8 cellular contexts compared by ENCODE assay signal in genomic region chr20:49775229-49775693, GRCh38. TPM values are rescaled to one million over a fixed set of nuclear protein-coding genes. Genes with fewer than 3 reads are reported as not detected.
DNase-seq lines count a peak whose midpoint lies in the region; ATAC-seq and TF ChIP-seq lines count a peak whose summit lies in the region.

No MANE protein-coding gene starts in this region.

- intact Hi-C loops in stomach (cut with DNase I; ENCODE audit: low total_unique reads): no loop called here

- H3K4me3 ChIP-seq in hepatocyte (no peak overlapping the region), stomach (no peak overlapping the region)

- H3K9me2 ChIP-seq in hepatocyte (replicated peaks; ENCODE audit: insufficient read depth): no peaks in the 10 kb centered on the region

- no peak for ATAC-seq in HG03159 (IDR thresholded peaks at IDR 0.05; ENCODE audit: unreplicated experiment)

- H3K4me1 ChIP-seq in hepatocyte (ENCODE audit: insufficient read depth) (peaks cover 13% of the 10 kb centered on the region), stomach (peaks cover 33 to 61% (median 42%) of the 10 kb centered on the region in 4 donors)

- H4K20me1 ChIP-seq in hepatocyte (ENCODE audit: insufficient read depth, poor library complexity, severe bottlenecking): no peaks in the 10 kb centered on the region

- no peak for TF ChIP-seq CTCF in hepatocyte (IDR thresholded peaks at IDR 0.05; ENCODE audit: poor library complexity)
- TF ChIP-seq CTCF in stomach (IDR thresholded peaks at IDR 0.05): no peak

- H3K36me3 ChIP-seq in hepatocyte (replicated peaks; ENCODE audit: insufficient read depth, low read depth) (no peaks in the 10 kb centered on the region), stomach (no peaks in the 10 kb centered on the region)

- TF ChIP-seq EP300 in stomach (IDR thresholded peaks at IDR 0.05): no peak

- no peak overlapping the region for H2AFZ ChIP-seq in hepatocyte

- H3K27me3 ChIP-seq in hepatocyte: no peaks in the 10 kb centered on the region
- H3K27me3 ChIP-seq in stomach: no peaks in the 10 kb centered on the region

- 75% methylated on average over 5 of the region's 5 CpGs for WGBS in hepatocyte (ENCODE audit: low lambda C conversion rate, missing lambda C conversion rate)
- WGBS in stomach, 5 donors: 17 to 47% (median 32%) methylated on average over 4 to 5 of the region's 5 CpGs

- peak overlapping the region; percentile 74 for H3K27ac ChIP-seq in hepatocyte
- peak overlapping the region; percentile 70 to 90 (median 85) for H3K27ac ChIP-seq in stomach

- DNase-seq in HT-29 (ENCODE audit: low spot score) (peak; percentile 96), T1000 (lab: John Stamatoyannopoulos, UW) (peak; percentile 34), hepatocyte (ENCODE audit: low spot score) (peak; percentile 70), stomach (peak; percentile 84), NCI-H1048 (lab: John Stamatoyannopoulos, UW) (no peak), pons (ENCODE audit: low spot score) (no peak)
- no peak for DNase-seq in activated CD4-positive, CD25-positive, alpha-beta regulatory T cell (lab: John Stamatoyannopoulos, UW)

- no peak for TF ChIP-seq POLR2A in stomach (IDR thresholded peaks at IDR 0.05)

- no peak overlapping the region for H3K4me2 ChIP-seq in hepatocyte

- H3K79me2 ChIP-seq in hepatocyte: no peaks in the 10 kb centered on the region

- H3K9me3 ChIP-seq in hepatocyte (ENCODE audit: low read depth) (no peaks in the 10 kb centered on the region), stomach (no peaks in the 10 kb centered on the region)

RNA-seq across cellular contexts. Expression of gene SLC9A8, which starts 37.4 kb away (rescaled TPM):
- 27.4 and 39.9 TPM in 2 replicates for total RNA-seq in HT-29 (2014; rRNA removed; shearing (Covaris generic))
- total RNA-seq in hepatocyte (6.7 and 10.4 TPM in 2 replicates), stomach (10 to 100 TPM in 4 of 5 donors, 1 to 10 TPM in 1; 2.7 to 21.0 (median 17.2) TPM)
- polyA plus RNA-seq in hepatocyte (4.9 and 8.2 TPM in 2 replicates), stomach (1 to 10 TPM; 2.3 to 9.8 (median 2.7) TPM)

Comparison
In these comparisons a context has a peak if more than half of its experiments do, and no peak if none do; other contexts are left out.
1. DNase-seq: peak in HT-29 (single experiment), T1000 (single experiment), hepatocyte (single experiment) and stomach (single experiment); none in activated CD4-positive, CD25-positive, alpha-beta regulatory T cell (0 of 4), NCI-H1048 (single experiment) and pons (single experiment).